In genomic region chr12:89245090-89245489, GRCh38 we compare ENCODE assay signal across 8 cellular contexts.
DNase-seq lines count a peak whose midpoint lies in the region; ATAC-seq and TF ChIP-seq lines count a peak whose summit lies in the region.

No MANE protein-coding gene starts in this region.

- peaks cover 10% of the 10 kb centered on the region for H3K4me1 ChIP-seq in BLaER1

- H3K36me3 ChIP-seq in BLaER1: no peaks in the 10 kb centered on the region

- peaks cover 11 to 19% of the 10 kb centered on the region in 2 donors for H3K36me3 Mint-ChIP-seq in activated T-cell treated with anti-CD3 and anti-CD28 coated beads, Interleukin-2, amount 50 U/mL, for 72 hours (ENCODE audit: insufficient read depth in 2 of 2)

- TF ChIP-seq CTCF in omental fat pad (IDR thresholded peaks at IDR 0.05): no peak

- DNase-seq in M059J (ENCODE audit: low read depth) (peak; percentile 45), islet precursor cell (peak; percentile 64), GOT3 (lab: John Stamatoyannopoulos, UW) (no peak), omental fat pad (ENCODE audit: low spot score) (no peak)
- peak; percentile 55 to 57 for DNase-seq in activated T-cell treated with anti-CD3 and anti-CD28 coated beads, Interleukin-2, amount 50 U/mL, for 72 hours

- H3K9me3 ChIP-seq in BLaER1: no peaks in the 10 kb centered on the region

- H3K4me1 Mint-ChIP-seq in activated T-cell treated with anti-CD3 and anti-CD28 coated beads, Interleukin-2, amount 50 U/mL, for 72 hours (ENCODE audit: low read depth): peaks cover 64% of the 10 kb centered on the region

- H3K27ac Mint-ChIP-seq in activated T-cell treated with anti-CD3 and anti-CD28 coated beads, Interleukin-2, amount 50 U/mL, for 72 hours: peak overlapping the region; percentile 80

- no peak overlapping the region for H3K9ac ChIP-seq in BLaER1

- H4K20me1 ChIP-seq in BLaER1: no peaks in the 10 kb centered on the region

- peak overlapping the region; percentile 32 for H3K4me2 ChIP-seq in BLaER1

- H3K27ac ChIP-seq in BLaER1: no peak overlapping the region

- H3K27me3 Mint-ChIP-seq in activated T-cell treated with anti-CD3 and anti-CD28 coated beads, Interleukin-2, amount 50 U/mL, for 72 hours (ENCODE audit: low read depth): no peaks in the 10 kb centered on the region

- H3K9me3 Mint-ChIP-seq in activated T-cell treated with anti-CD3 and anti-CD28 coated beads, Interleukin-2, amount 50 U/mL, for 72 hours: peaks cover 10 to 13% of the 10 kb centered on the region in 2 donors

- ATAC-seq in activated T-cell treated with anti-CD3 and anti-CD28 coated beads, Interleukin-2, amount 50 U/mL, for 72 hours (replicated peaks in 1 of 2): peak; percentile 74 to 77
- no peak for ATAC-seq in GM19452 (IDR thresholded peaks at IDR 0.05; ENCODE audit: unreplicated experiment)
- ATAC-seq in omental fat pad (ENCODE audit: low FRiP score): no peak
- no peak for ATAC-seq in GM21786 (IDR thresholded peaks at IDR 0.05; ENCODE audit: unreplicated experiment)

- peak overlapping the region; percentile 2 to 49 for H3K4me3 Mint-ChIP-seq in activated T-cell treated with anti-CD3 and anti-CD28 coated beads, Interleukin-2, amount 50 U/mL, for 72 hours

- H3K4me3 ChIP-seq in BLaER1: no peak overlapping the region

- no peaks in the 10 kb centered on the region for H3K27me3 ChIP-seq in BLaER1

Comparison
In these comparisons a context has a peak if more than half of its experiments do, and no peak if none do; other contexts are left out.
1. DNase-seq: peak in M059J (single experiment), activated T-cell treated with anti-CD3 and anti-CD28 coated beads, Interleukin-2, amount 50 U/mL, for 72 hours (2 of 2) and islet precursor cell (single experiment); none in GOT3 (single experiment) and omental fat pad (single experiment).
2. ATAC-seq: peak in activated T-cell treated with anti-CD3 and anti-CD28 coated beads, Interleukin-2, amount 50 U/mL, for 72 hours (2 of 2); none in GM19452 (single experiment), omental fat pad (single experiment) and GM21786 (single experiment).